ENCODE assay signal across 16 cellular contexts in the genomic region with DNA sequence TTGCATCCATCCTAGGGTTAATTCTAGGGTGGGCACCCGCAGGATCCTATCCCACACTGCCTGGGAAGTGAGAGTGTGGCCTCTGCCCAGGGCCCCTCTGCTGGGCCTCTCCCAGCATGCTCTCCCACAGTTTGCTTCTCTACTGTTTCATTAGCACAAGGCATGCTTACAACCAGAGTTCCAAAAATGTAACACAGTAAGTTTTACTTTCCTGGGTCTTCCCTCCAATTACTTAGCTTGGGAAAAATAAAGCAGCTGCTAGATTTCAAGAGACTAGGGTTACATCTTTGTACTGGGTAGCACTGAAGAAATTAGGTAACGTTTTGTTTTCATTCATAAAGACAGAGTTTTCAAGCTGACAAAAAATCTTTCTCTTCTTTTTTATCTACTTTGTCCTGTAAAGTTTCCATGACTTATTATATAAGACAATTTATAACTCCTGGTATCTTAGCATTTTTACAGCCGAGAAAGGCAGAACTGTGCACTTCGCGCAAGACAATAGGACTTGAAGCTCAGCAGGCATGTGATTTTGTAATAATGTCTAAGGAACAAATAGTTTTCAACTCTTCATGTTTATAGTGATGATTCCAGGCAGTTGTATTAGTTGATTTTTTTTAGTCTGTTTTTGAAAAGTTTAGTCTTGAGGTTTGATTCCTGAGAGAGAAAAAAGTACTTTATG.
DNase-seq lines count a peak whose midpoint lies in the region; ATAC-seq, FAIRE-seq and TF ChIP-seq lines count a peak whose summit lies in the region.
"Had no signal": no experiment of that assay in that cellular context is flagged by ENCODE, and none has a peak within 500 bp of the region (broad histone marks: within the 10 kb centered on the region; RNA-seq: fewer than 3 reads in every experiment).

No MANE protein-coding gene starts in this region.

- peaks cover 0 to 9% (median 2%) of the 10 kb centered on the region in 5 experiments for H3K9me3 Mint-ChIP-seq in brain

- no peak overlapping the region for H3K4me3 ChIP-seq in HUES6 (ENCODE audit: low read depth, low read length)
- H3K4me3 ChIP-seq in kidney (ENCODE audit: low read length in 2 of 2) = no peak overlapping the region

- H3K27ac ChIP-seq in HUES6 (ENCODE audit: low read depth, low read length) = peak overlapping the region; percentile 29; the same call in 1 of the 2 replicates
- H3K27ac ChIP-seq in kidney (ENCODE audit: low read depth in 2 of 2, low read length in 2 of 2) = no peak overlapping the region
- H3K27ac ChIP-seq: HL-60, parathyroid adenoma had no signal

- H3K4me1 Mint-ChIP-seq in brain = peaks cover 27% of the 10 kb centered on the region

- TF ChIP-seq CTCF in brain (conservative IDR thresholded peaks at IDR 0.05) (no peak), kidney (IDR thresholded peaks at IDR 0.05; ENCODE audit: borderline replicate concordance, extremely low read depth, insufficient read depth) (no peak), omental fat pad (IDR thresholded peaks at IDR 0.05) (no peak)

- H3K9ac ChIP-seq in HUES6 (ENCODE audit: low read length) = no peak overlapping the region
- no peak overlapping the region for H3K9ac ChIP-seq in kidney (ENCODE audit: low read length in 2 of 2)
- H3K9ac ChIP-seq: parathyroid adenoma had no signal

- H3K9me3 ChIP-seq in HUES6 (ENCODE audit: control insufficient read depth, insufficient read depth, low read depth, low read length) (peaks cover 11% of the 10 kb centered on the region), kidney (ENCODE audit: control insufficient read depth in 1 of 2, low read length in 2 of 2) (peaks cover 0 to 4% of the 10 kb centered on the region in 2 donors)
- H3K9me3 ChIP-seq: BE2C had no signal

- ATAC-seq in left lobe of liver (no peak), GM19452 (IDR thresholded peaks at IDR 0.05; ENCODE audit: unreplicated experiment) (no peak), omental fat pad (ENCODE audit: low FRiP score) (no peak), HG02623 (IDR thresholded peaks at IDR 0.05; ENCODE audit: unreplicated experiment) (no peak)
- ATAC-seq: activated T-cell treated with anti-CD3 and anti-CD28 coated beads, Interleukin-2, amount 50 U/mL, for 4 hours had no signal

- H3K27me3 Mint-ChIP-seq in brain = no peaks in the 10 kb centered on the region

- DNase-seq in kidney (peak; percentile 32), renal cortical epithelial cell (ENCODE audit: low read depth) (peak; percentile 12), left lobe of liver (ENCODE audit: low spot score) (no peak), omental fat pad (ENCODE audit: low spot score) (no peak)
- DNase-seq: activated T-cell treated with anti-CD3 and anti-CD28 coated beads, Interleukin-2, amount 50 U/mL, for 4 hours; BE2C; DMS79; glutamatergic neuron; stimulated activated CD4-positive, alpha-beta T cell treated with anti-CD3 and anti-CD28 coated beads, Interleukin-1b, Interleukin-23, amount 100 ng/mL, for 48 hours; SW 1271 had no signal

- H3K27me3 ChIP-seq in HUES6 (ENCODE audit: control insufficient read depth, insufficient read depth, low read length) = no peaks in the 10 kb centered on the region
- H3K27me3 ChIP-seq: BE2C had no signal

- no peaks in the 10 kb centered on the region for H3K36me3 Mint-ChIP-seq in brain

- peak overlapping the region in 2 of 5 experiments; percentile 14 to 41 for H3K4me3 Mint-ChIP-seq in brain
- H3K4me3 Mint-ChIP-seq: activated T-cell treated with anti-CD3 and anti-CD28 coated beads, Interleukin-2, amount 50 U/mL, for 4 hours had no signal

- no peaks in the 10 kb centered on the region for H3K36me3 ChIP-seq in HUES6 (ENCODE audit: control insufficient read depth, insufficient read depth, low read length)
- no peaks in the 10 kb centered on the region for H3K36me3 ChIP-seq in kidney (ENCODE audit: control insufficient read depth in 1 of 2, insufficient read depth in 2 of 2, low read length in 2 of 2)
- H3K36me3 ChIP-seq: BE2C had no signal

- peak overlapping the region in 3 of 5 experiments; percentile 4 to 63 (median 43) for H3K27ac Mint-ChIP-seq in brain

- peaks cover 20% of the 10 kb centered on the region for H3K4me1 ChIP-seq in HUES6 (ENCODE audit: control insufficient read depth, insufficient read depth, low read length)
- no peaks in the 10 kb centered on the region for H3K4me1 ChIP-seq in kidney (ENCODE audit: control insufficient read depth in 1 of 2, insufficient read depth in 1 of 2, low read depth in 1 of 2, low read length in 2 of 2)
- H3K4me1 ChIP-seq: BE2C, parathyroid adenoma had no signal

- intact Hi-C loops in kidney (cut with DNase I) = no loop called here

- FAIRE-seq in kidney (lab: Jason Lieb, UNC) = no peak

Comparison
In these comparisons a context has a peak if more than half of its experiments do, and no peak if none do; other contexts are left out.
1. DNase-seq: peak in kidney (single experiment) and renal cortical epithelial cell (single experiment); none in left lobe of liver (single experiment) and omental fat pad (single experiment).